8 cellular contexts compared by ENCODE assay signal in the genomic region with DNA sequence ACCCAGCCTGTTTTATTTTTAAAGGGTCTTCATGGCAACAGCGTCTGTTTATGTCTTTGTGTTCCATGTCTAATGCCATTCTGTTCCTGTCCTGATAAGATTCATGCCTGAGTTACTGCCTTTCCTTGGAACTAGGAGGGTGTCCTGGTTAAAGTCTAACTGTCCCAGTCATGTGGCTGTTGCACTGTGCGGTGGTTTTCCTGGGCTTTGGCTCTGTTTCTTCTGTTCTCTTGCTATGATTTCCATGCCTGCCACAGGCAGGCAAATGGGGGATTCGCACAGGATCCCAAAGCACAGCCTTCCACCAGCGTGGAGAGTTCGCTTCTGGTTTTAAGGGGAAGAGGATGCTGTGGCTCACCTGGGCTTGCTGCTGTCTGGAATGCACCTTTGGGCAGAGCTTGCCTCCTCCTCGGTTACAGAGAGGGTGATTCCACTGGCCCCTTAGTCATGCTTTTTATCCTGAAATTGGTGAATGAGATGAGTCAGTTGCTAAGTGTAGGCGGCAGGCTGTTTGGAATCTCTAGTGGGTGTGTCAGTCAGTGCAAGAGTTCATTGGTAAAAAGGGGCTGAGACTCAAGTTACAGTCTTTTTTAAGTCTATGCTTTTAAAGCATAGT.
DNase-seq lines count a peak whose midpoint lies in the region; ATAC-seq and TF ChIP-seq lines count a peak whose summit lies in the region.

No MANE protein-coding gene starts in this region.

- H3K36me3 ChIP-seq in A673 (ENCODE audit: insufficient read depth, low read length, poor library complexity, severe bottlenecking) (no peaks in the 10 kb centered on the region), adipocyte (ENCODE audit: control insufficient read depth, insufficient read depth, low read length, severe bottlenecking) (no peaks in the 10 kb centered on the region), right atrium auricular region (no peaks in the 10 kb centered on the region), skeletal muscle tissue (ENCODE audit: control insufficient read depth in 3 of 3, insufficient read depth in 3 of 3, low read length in 3 of 3) (peaks cover 0 to 4% (median 2%) of the 10 kb centered on the region in 3 donors)

- intact Hi-C loops in A673 (cut with micrococcal nuclease; ENCODE audit: unreplicated experiment): no loop called here

- H3K27ac ChIP-seq in A673 (ENCODE audit: low read depth, low read length, poor library complexity, severe bottlenecking) (peak overlapping the region; percentile 73), right atrium auricular region (peak overlapping the region; percentile 63 to 77), skeletal muscle tissue (ENCODE audit: low read depth, low read length) (peak overlapping the region; percentile 79)

- H3K9me3 ChIP-seq in A673 (ENCODE audit: low read depth, low read length, poor library complexity, severe bottlenecking) (no peaks in the 10 kb centered on the region), adipocyte (ENCODE audit: control insufficient read depth, low read length) (no peaks in the 10 kb centered on the region), right atrium auricular region (no peaks in the 10 kb centered on the region), skeletal muscle tissue (ENCODE audit: control insufficient read depth in 3 of 3, low read length in 3 of 3) (no peaks in the 10 kb centered on the region)

- H3K9ac ChIP-seq in adipocyte (ENCODE audit: low read length): peak overlapping the region; percentile 17
- H3K9ac ChIP-seq in skeletal muscle tissue (ENCODE audit: low read depth in 1 of 3, low read length in 3 of 3): peak overlapping the region in 2 of 3 donors; percentile 4 to 52

- DNase-seq in A673 (ENCODE audit: low spot score) (peak; percentile 77), HEK293T (ENCODE audit: extremely low spot score) (peak; percentile 34), adipocyte (ENCODE audit: low read depth) (peak; percentile 92), right atrium auricular region (ENCODE audit: low spot score) (peak; percentile 73), NCI-H2081 treated with DMSO at 0.1 percent for 48 hours (lab: John Stamatoyannopoulos, UW) (no peak)

- no peaks in the 10 kb centered on the region for H3K27me3 ChIP-seq in A673 (replicated peaks; ENCODE audit: insufficient read depth, low read depth, low read length, poor library complexity)
- no peaks in the 10 kb centered on the region for H3K27me3 ChIP-seq in adipocyte (replicated peaks; ENCODE audit: control insufficient read depth, insufficient read depth, low read length)
- H3K27me3 ChIP-seq in right atrium auricular region: no peaks in the 10 kb centered on the region
- no peaks in the 10 kb centered on the region for H3K27me3 ChIP-seq in skeletal muscle tissue (ENCODE audit: control insufficient read depth in 3 of 3, insufficient read depth in 3 of 3, low read length in 3 of 3)

- H3K4me1 ChIP-seq in A673 (ENCODE audit: insufficient read depth, low read length, poor library complexity, severe bottlenecking) (peaks cover 12% of the 10 kb centered on the region), adipocyte (ENCODE audit: control insufficient read depth, insufficient read depth, low read length) (peaks cover 52% of the 10 kb centered on the region), right atrium auricular region (peaks cover 0 to 88% of the 10 kb centered on the region in 2 donors), skeletal muscle tissue (ENCODE audit: control insufficient read depth in 3 of 3, insufficient read depth in 3 of 3, low read length in 3 of 3) (peaks cover 45 to 50% (median 49%) of the 10 kb centered on the region in 3 donors)

- TF ChIP-seq CTCF in A673 (conservative IDR thresholded peaks at IDR 0.05; ENCODE audit: low read depth, low read length) (no peak), right atrium auricular region (IDR thresholded peaks at IDR 0.05) (no peak)

- POLR2A ChIA-PET in A673 (lab: Charles Lee; ENCODE audit: low non-redundant PET): no interaction called here
- POLR2A ChIA-PET in HEK293T (lab: Yijun Ruan, JAX): no interaction called here

- CTCF ChIA-PET in A673 (lab: Charles Lee) (interaction anchor here (1.2 kb wide), 1 partner anchor 12 kb away, joined by 4 read pairs; no protein-coding TSS in a partner anchor), HEK293T (lab: Yijun Ruan, JAX) (interaction anchor here (5.4 kb wide), 1 partner anchor 11 kb away, joined by 38 read pairs; no protein-coding TSS in a partner anchor)

- H3K4me3 ChIP-seq in A673 (ENCODE audit: low read depth, low read length, poor library complexity, severe bottlenecking): no peak overlapping the region
- peak overlapping the region; percentile 11 for H3K4me3 ChIP-seq in adipocyte (ENCODE audit: low read length)
- peak overlapping the region in 1 of 2 donors; percentile 7 for H3K4me3 ChIP-seq in right atrium auricular region
- peak overlapping the region; percentile 38 to 60 (median 49) for H3K4me3 ChIP-seq in skeletal muscle tissue (ENCODE audit: low read length in 3 of 3)

- BruUV-seq in A673 (replicated peaks; lab: Mats Ljungman, UMichigan): no TSS peak

- no peak for ATAC-seq in HG02852 (IDR thresholded peaks at IDR 0.05; ENCODE audit: unreplicated experiment)
- ATAC-seq in GM21423 (IDR thresholded peaks at IDR 0.05; ENCODE audit: unreplicated experiment): no peak

TF ChIP-seq in HEK293T, 16 proteins besides CTCF, POLR2A, EP300 and RAD21:
- TF ChIP-seq SUZ12 (IDR thresholded peaks at IDR 0.05): no peak
- TF ChIP-seq PKNOX1 (IDR thresholded peaks at IDR 0.05): peak; percentile 64
